23 cellular contexts compared by ENCODE assay signal in the genomic region with DNA sequence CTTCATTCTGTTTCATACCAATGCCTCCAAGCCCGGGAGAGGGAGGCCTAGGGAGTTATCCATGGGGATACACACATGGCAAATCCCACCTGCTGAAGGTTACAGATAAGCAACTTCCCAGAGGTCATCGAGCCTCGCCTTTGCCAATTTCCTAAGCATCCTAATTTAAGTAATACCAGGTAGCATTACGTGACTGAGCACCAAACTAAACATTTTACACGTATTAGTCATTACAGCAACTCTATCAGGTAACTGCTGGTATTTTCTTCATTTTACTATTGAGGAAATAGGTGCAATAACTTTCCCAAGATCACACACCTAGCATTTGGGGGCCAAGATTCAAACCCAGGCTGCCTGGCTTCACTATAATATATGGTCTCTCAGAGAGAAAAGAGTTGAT. TPM values are rescaled to one million over a fixed set of nuclear protein-coding genes. Genes with fewer than 3 reads are reported as not detected.
DNase-seq lines count a peak whose midpoint lies in the region; ATAC-seq and TF ChIP-seq lines count a peak whose summit lies in the region.
"Had no signal": no experiment of that assay in that cellular context is flagged by ENCODE, and none has a peak within 500 bp of the region (broad histone marks: within the 10 kb centered on the region; RNA-seq: fewer than 3 reads in every experiment).

No MANE protein-coding gene starts in this region.

- no peak overlapping the region for H3K9ac ChIP-seq in HCT116 (ENCODE audit: low read length)

- H3K4me3 ChIP-seq in HCT116 (replicated peaks in 1 of 2; ENCODE audit: low read depth in 1 of 2, low read length in 2 of 2) (no peak overlapping the region), PC-9 (no peak overlapping the region)
- H3K4me3 ChIP-seq: A549 had no signal

- BruUV-seq in HCT116 (replicated peaks; lab: Mats Ljungman, UMichigan) (no TSS peak), PC-9 (replicated peaks; lab: Mats Ljungman, UMichigan) (TSS peak; percentile 56)

- TF ChIP-seq RAD21 in HCT116 (IDR thresholded peaks at IDR 0.05; ENCODE audit: low read depth) = no peak

- no peaks in the 10 kb centered on the region for H3K79me2 ChIP-seq in HCT116 (ENCODE audit: insufficient read depth, low read length)
- no peaks in the 10 kb centered on the region for H3K79me2 ChIP-seq in PC-9 (ENCODE audit: low read depth)

- no peaks in the 10 kb centered on the region for H3K27me3 ChIP-seq in HCT116 (ENCODE audit: insufficient read depth, low read length)
- H3K27me3 ChIP-seq in PC-9 (ENCODE audit: insufficient read depth, low read depth) = no peaks in the 10 kb centered on the region

- intact Hi-C loops in HCT116 (cut with micrococcal nuclease) (no loop called here), PC-9 (cut with micrococcal nuclease; ENCODE audit: unreplicated experiment) (no loop called here)

- H3K36me3 ChIP-seq in HCT116 (ENCODE audit: control insufficient read depth in 1 of 2, insufficient read depth in 2 of 2, low read length in 2 of 2) = no peaks in the 10 kb centered on the region
- H3K36me3 ChIP-seq in PC-9 (ENCODE audit: low read depth) = no peaks in the 10 kb centered on the region

- no peak for TF ChIP-seq POLR2A in HCT116 (IDR thresholded peaks at IDR 0.05; ENCODE audit: borderline replicate concordance, extremely low read depth, insufficient read depth, insufficient read length)

- CTCF ChIA-PET in HCT116 (lab: Charles Lee) (no interaction called here), PC-9 (lab: Charles Lee) (no interaction called here)

- peak overlapping the region; percentile 45 for H2AFZ ChIP-seq in HCT116 (ENCODE audit: low read depth, low read length, poor library complexity, severe bottlenecking)
- no peak overlapping the region for H2AFZ ChIP-seq in PC-9

- peak overlapping the region; percentile 41 for H3K4me2 ChIP-seq in HCT116 (ENCODE audit: low read length)
- H3K4me2 ChIP-seq in PC-9 = peak overlapping the region; percentile 60
- H3K4me2 ChIP-seq: A549 had no signal

- POLR2A ChIA-PET in HCT116 (lab: Charles Lee) = no interaction called here
- POLR2A ChIA-PET in PC-9 (lab: Charles Lee; ENCODE audit: unreplicated experiment) = interaction anchor here (0.6 kb wide), 1 partner anchor 83 kb away, joined by 3 read pairs; the partner anchor contains the start of gene CLK1

- no peak for DNase-seq in HCT116 (ENCODE audit: low read depth, low spot score)
- DNase-seq in PC-9 = peak in 1 of 2 experiments; percentile 85
- no peak for DNase-seq in epithelial cell of prostate (ENCODE audit: low read depth, low spot score)
- peak; percentile 38 for DNase-seq in renal cortical epithelial cell (ENCODE audit: low read depth)
- no peak for DNase-seq in stimulated activated CD4-positive, alpha-beta T cell treated with anti-CD3 and anti-CD28 coated beads, Interleukin-2, amount 100 ng/mL, for 24 hours
- DNase-seq in HCEC 1CT = no peak
- DNase-seq in midbrain (lab: John Stamatoyannopoulos, UW) = no peak
- DNase-seq: C1 segment of cervical spinal cord; Caco-2; CD8-positive, alpha-beta T cell; DMS 273 treated with DMSO at 0.1 percent for 48 hours; DMS79; GF-D8; KG1; NCI-H1092; NCI-H1436; NCI-H187 treated with DMSO at 0.1 percent for 48 hours; NCI-H524; NCI-H774; RPMI8226; SHP77 treated with DMSO at 0.1 percent for 48 hours; T-helper 1 cell had no signal

- peaks cover 9 to 43% of the 10 kb centered on the region in 2 experiments for H3K4me1 ChIP-seq in HCT116 (ENCODE audit: control insufficient read depth in 1 of 2, insufficient read depth in 2 of 2, low read length in 2 of 2)
- H3K4me1 ChIP-seq in PC-9 (replicated peaks; ENCODE audit: insufficient read depth) = peaks cover 89% of the 10 kb centered on the region

- H3K9me3 ChIP-seq in HCT116 (ENCODE audit: control insufficient read depth in 1 of 2, insufficient read depth in 1 of 2, low read depth in 1 of 2, low read length in 2 of 2) (no peaks in the 10 kb centered on the region), PC-9 (ENCODE audit: insufficient read depth, low read depth) (no peaks in the 10 kb centered on the region)
- H3K9me3 ChIP-seq: A549, Caco-2 had no signal

- RAD21 ChIA-PET in HCT116 (lab: Charles Lee; ENCODE audit: low non-redundant PET in 1 of 2, low total read pairs in 2 of 2, uncharacterized antibody in 2 of 2, unreplicated experiment in 2 of 2) = no interaction called here

- H3F3A ChIP-seq in PC-9 (ENCODE audit: insufficient read depth, low read depth) = peaks cover 49% of the 10 kb centered on the region

- no peaks in the 10 kb centered on the region for H3K9me2 ChIP-seq in HCT116 (ENCODE audit: insufficient read depth)
- H3K9me2 ChIP-seq in PC-9 (ENCODE audit: insufficient read depth) = no peaks in the 10 kb centered on the region

- no peak for TF ChIP-seq CTCF in HCT116 (IDR thresholded peaks at IDR 0.05 in 2 of 3, conservative IDR thresholded peaks at IDR 0.05 in 1 of 3; ENCODE audit: borderline replicate concordance in 1 of 3, insufficient read depth in 1 of 3, low read depth in 2 of 3, low read length in 2 of 3)
- TF ChIP-seq CTCF in PC-9 (conservative IDR thresholded peaks at IDR 0.05) = no peak

- no peak for ATAC-seq in HCT116
- ATAC-seq: A549; CD8-positive, alpha-beta T cell had no signal

- H4K20me1 ChIP-seq in HCT116 (ENCODE audit: insufficient read depth) (no peaks in the 10 kb centered on the region), PC-9 (ENCODE audit: insufficient read depth) (no peaks in the 10 kb centered on the region)

- no peak overlapping the region for H3K27ac ChIP-seq in HCT116 (ENCODE audit: low read depth, low read length)
- peak overlapping the region; percentile 93 for H3K27ac ChIP-seq in PC-9
- H3K27ac ChIP-seq in epithelial cell of prostate = peak overlapping the region; percentile 74

TF ChIP-seq in HCT116, 20 proteins besides CTCF, POLR2A, EP300 and RAD21:
- peak; percentile 24; the same call in 1 of the 2 replicates for TF ChIP-seq JUND (IDR thresholded peaks at IDR 0.05)
- no peak for TF ChIP-seq EZH2phosphoT487 (IDR thresholded peaks at IDR 0.05; ENCODE audit: borderline replicate concordance)
TF ChIP-seq in HCT116: peak in this region for 1.

RNA-seq across cellular contexts. Expression of gene BZW1, which starts 30.1 kb away (rescaled TPM):
- 454 TPM for total RNA-seq in HCT116 (2021; ENCODE audit: unreplicated experiment)
- polyA plus RNA-seq in HCT116 (2012) = 274 and 315 TPM in 2 replicates
- total RNA-seq in PC-9 (2021) = 274 and 300 TPM in 2 replicates
- 398 and 823 TPM in 2 replicates for total RNA-seq in renal cortical epithelial cell
